ENCODE assay signal across 15 cellular contexts in genomic region chr2:223786943-223787342, GRCh38. TPM values are rescaled to one million over a fixed set of nuclear protein-coding genes. Genes with fewer than 3 reads are reported as not detected.
DNase-seq lines count a peak whose midpoint lies in the region; ATAC-seq lines count a peak whose summit lies in the region.
"Had no signal": no experiment of that assay in that cellular context is flagged by ENCODE, and none has a peak within 500 bp of the region (broad histone marks: within the 10 kb centered on the region; RNA-seq: fewer than 3 reads in every experiment).

No MANE protein-coding gene starts in this region.

- no peak overlapping the region for H3K4me3 Mint-ChIP-seq in activated T-helper 17 cell treated with anti-CD3 and anti-CD28 coated beads, Interleukin-2, amount 50 U/mL, for 72 hours
- H3K4me3 Mint-ChIP-seq: activated T-cell treated with anti-CD3 and anti-CD28 coated beads, Interleukin-2, amount 50 U/mL, for 4 hours; CD4-positive, CD25-positive, alpha-beta regulatory T cell; dendritic cell treated with granulocyte-macrophage colony-stimulating factor and Interleukin-4, amounts not matched to agents 40 ng/mL and 50 ng/mL, for 4 days had no signal

- H3K4me1 Mint-ChIP-seq in activated T-helper 17 cell treated with anti-CD3 and anti-CD28 coated beads, Interleukin-2, amount 50 U/mL, for 72 hours = peaks cover 5% of the 10 kb centered on the region

- H3K9me3 Mint-ChIP-seq in activated T-helper 17 cell treated with anti-CD3 and anti-CD28 coated beads, Interleukin-2, amount 50 U/mL, for 72 hours = no peaks in the 10 kb centered on the region
- H3K9me3 Mint-ChIP-seq: activated T-cell treated with anti-CD3 and anti-CD28 coated beads, Interleukin-2, amount 50 U/mL, for 4 hours; dendritic cell treated with granulocyte-macrophage colony-stimulating factor and Interleukin-4, amounts not matched to agents 40 ng/mL and 50 ng/mL, for 4 days had no signal

- peak; percentile 57 for ATAC-seq in GM18517 (IDR thresholded peaks at IDR 0.05; ENCODE audit: unreplicated experiment)
- ATAC-seq in GM21528 (IDR thresholded peaks at IDR 0.05; ENCODE audit: low FRiP score, unreplicated experiment) = peak; percentile 58
- peak; percentile 70 for ATAC-seq in HG03103 (IDR thresholded peaks at IDR 0.05; ENCODE audit: low read depth, unreplicated experiment)
- ATAC-seq in activated T-helper 17 cell treated with anti-CD3 and anti-CD28 coated beads, Interleukin-2, amount 50 U/mL, for 72 hours (replicated peaks) = no peak
- ATAC-seq: activated T-cell treated with anti-CD3 and anti-CD28 coated beads, Interleukin-2, amount 50 U/mL, for 4 hours had no signal

- no peaks in the 10 kb centered on the region for H3K27me3 Mint-ChIP-seq in activated T-helper 17 cell treated with anti-CD3 and anti-CD28 coated beads, Interleukin-2, amount 50 U/mL, for 72 hours
- H3K27me3 Mint-ChIP-seq: CD4-positive, CD25-positive, alpha-beta regulatory T cell; dendritic cell treated with granulocyte-macrophage colony-stimulating factor and Interleukin-4, amounts not matched to agents 40 ng/mL and 50 ng/mL, for 4 days had no signal

- H3K27ac Mint-ChIP-seq in activated T-helper 17 cell treated with anti-CD3 and anti-CD28 coated beads, Interleukin-2, amount 50 U/mL, for 72 hours = peak overlapping the region; percentile 64
- H3K27ac Mint-ChIP-seq: dendritic cell treated with granulocyte-macrophage colony-stimulating factor and Interleukin-4, amounts not matched to agents 40 ng/mL and 50 ng/mL, for 4 days had no signal

- no peak for DNase-seq in Kasumi-1 (lab: John Stamatoyannopoulos, UW)
- no peak for DNase-seq in EL
- no peak for DNase-seq in A172 (ENCODE audit: low spot score)
- DNase-seq in CD1c-positive myeloid dendritic cell (ENCODE audit: extremely low spot score) = no peak
- DNase-seq: activated T-cell treated with anti-CD3 and anti-CD28 coated beads, Interleukin-2, amount 50 U/mL, for 4 hours; aorta; CD4-positive, CD25-positive, alpha-beta regulatory T cell; PC-9; stimulated activated CD4-positive, alpha-beta T cell treated with anti-CD3 and anti-CD28 coated beads, Interleukin-4, amount 100 ng/mL, for 24 hours; T-helper 1 cell had no signal

- no peaks in the 10 kb centered on the region for H3K36me3 Mint-ChIP-seq in activated T-helper 17 cell treated with anti-CD3 and anti-CD28 coated beads, Interleukin-2, amount 50 U/mL, for 72 hours (ENCODE audit: low read depth)

RNA-seq across cellular contexts. Expression of gene AP1S3, which starts 50.4 kb away (rescaled TPM):
- total RNA-seq in activated T-helper 17 cell treated with anti-CD3 and anti-CD28 coated beads, Interleukin-2, amount 50 U/mL, for 72 hours = 1 to 10 TPM; 4.0 to 6.3 TPM
- total RNA-seq in A172 (2014; rRNA removed; shearing (Covaris generic)) = 8.9 and 27.7 TPM in 2 replicates
